ENCODE assay signal across 11 cellular contexts in the genomic region with DNA sequence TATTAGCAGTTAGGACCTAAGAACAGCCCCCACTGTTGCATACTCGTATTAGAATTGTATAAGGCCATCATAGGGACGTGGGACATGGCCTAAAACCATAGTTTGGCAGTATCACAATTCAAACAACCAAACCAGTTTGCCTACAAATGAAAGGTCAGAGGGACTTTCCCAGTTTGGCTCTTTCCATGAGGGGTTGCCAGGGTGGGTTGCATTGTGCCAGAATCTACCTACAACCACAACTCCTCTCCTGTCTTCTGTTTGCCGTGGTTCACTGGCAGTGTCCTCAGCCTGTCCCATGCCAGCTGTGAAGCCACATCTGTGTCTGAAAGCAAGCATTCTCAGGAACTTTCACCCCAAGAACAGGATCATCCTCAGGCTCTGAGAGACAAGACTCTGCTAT. TPM values are rescaled to one million over a fixed set of nuclear protein-coding genes. Genes with fewer than 3 reads are reported as not detected.
"Had no signal": no experiment of that assay in that cellular context is flagged by ENCODE, and none has a peak within 500 bp of the region (broad histone marks: within the 10 kb centered on the region; RNA-seq: fewer than 3 reads in every experiment).

No MANE protein-coding gene starts in this region.

- DNase-seq: activated CD4-positive, alpha-beta T cell treated with anti-CD3 and anti-CD28 coated beads, Interleukin-2, amount 50 U/mL, for 1 hour; activated T-cell treated with anti-CD3 and anti-CD28 coated beads, Interleukin-2, amount 50 U/mL, for 1 hour; dermis blood vessel endothelial cell; endodermal cell; hippocampal formation; lower lobe of right lung; naive thymus-derived CD8-positive, alpha-beta T cell; stimulated activated CD4-positive, alpha-beta T cell treated with anti-CD3 and anti-CD28 coated beads, Interleukin-4, amount 100 ng/mL, for 24 hours; tibial artery had no signal

- H3K36me3 ChIP-seq: lower lobe of right lung, tibial artery, vagina had no signal

- H3K9me3 Mint-ChIP-seq: endodermal cell had no signal

- H3K27me3 ChIP-seq: vagina had no signal

- H3K36me3 Mint-ChIP-seq: activated naive CD4-positive, alpha-beta T cell treated with anti-CD3 and anti-CD28 coated beads, Interleukin-2, amount 50 U/mL, for 72 hours had no signal

- H3K4me3 ChIP-seq: lower lobe of right lung, tibial artery, vagina had no signal

- H3K27ac Mint-ChIP-seq: activated naive CD4-positive, alpha-beta T cell treated with anti-CD3 and anti-CD28 coated beads, Interleukin-2, amount 50 U/mL, for 72 hours; endodermal cell had no signal

- H3K9me3 ChIP-seq: lower lobe of right lung, tibial artery, vagina had no signal

- H3K4me3 Mint-ChIP-seq: endodermal cell; naive thymus-derived CD8-positive, alpha-beta T cell had no signal

- H3K4me1 ChIP-seq: tibial artery, vagina had no signal

- ATAC-seq: activated naive CD4-positive, alpha-beta T cell treated with anti-CD3 and anti-CD28 coated beads, Interleukin-2, amount 50 U/mL, for 72 hours; lower lobe of right lung; naive thymus-derived CD8-positive, alpha-beta T cell had no signal

- H3K27ac ChIP-seq: lower lobe of right lung, tibial artery, vagina had no signal

RNA-seq across cellular contexts. Expression of gene PIK3AP1, which starts 44.5 kb away (rescaled TPM):
- total RNA-seq: dermis blood vessel endothelial cell had no signal
